28 cellular contexts compared by ENCODE assay signal in genomic region chr16:56865394-56866062, GRCh38. TPM values are rescaled to one million over a fixed set of nuclear protein-coding genes. Genes with fewer than 3 reads are reported as not detected.
"Had no signal": no experiment of that assay in that cellular context is flagged by ENCODE, and none has a peak within 500 bp of the region (broad histone marks: within the 10 kb centered on the region; RNA-seq: fewer than 3 reads in every experiment).

No MANE protein-coding gene starts in this region.

- H3K4me3 ChIP-seq: esophagus muscularis mucosa, heart right ventricle, left ventricle myocardium inferior, lung, mucosa of descending colon, ovary, skin epidermis, tibial nerve had no signal

- H3K9me3 Mint-ChIP-seq: activated naive CD4-positive, alpha-beta T cell treated with anti-CD3 and anti-CD28 coated beads, Interleukin-2, amount 50 U/mL, for 24 hours; activated T-helper 2 cell treated with anti-CD3 and anti-CD28 coated beads, Interferon-gamma antibody, Interleukin-2, Interleukin-4, amounts not matched to agents 10 μg/mL and 5 μg/mL and 100 μg/mL, durations not matched to agents 14 hours and 24 hours and 36 hours; nephron had no signal

- H3K27me3 ChIP-seq: esophagus muscularis mucosa, foreskin keratinocyte, heart right ventricle, ovary, tibial nerve had no signal

- H3K36me3 Mint-ChIP-seq: activated CD8-positive, alpha-beta memory T cell treated with anti-CD3 and anti-CD28 coated beads, Interleukin-2, amount 10 ng/mL, durations not matched to agents 7 days and 5 days; activated naive CD4-positive, alpha-beta T cell treated with anti-CD3 and anti-CD28 coated beads, Interleukin-2, amount 50 U/mL, for 24 hours had no signal

- ATAC-seq: activated CD8-positive, alpha-beta memory T cell treated with anti-CD3 and anti-CD28 coated beads, Interleukin-2, amount 10 ng/mL, durations not matched to agents 7 days and 5 days; activated CD8-positive, alpha-beta T cell treated with anti-CD3 and anti-CD28 coated beads, Interleukin-2, amount 10 ng/mL, durations not matched to agents 7 days and 5 days; foreskin keratinocyte; heart right ventricle; mucosa of descending colon; sciatic nerve had no signal

- H3K4me3 Mint-ChIP-seq: activated CD8-positive, alpha-beta memory T cell treated with anti-CD3 and anti-CD28 coated beads, Interleukin-2, amount 10 ng/mL, durations not matched to agents 7 days and 5 days; activated CD8-positive, alpha-beta T cell treated with anti-CD3 and anti-CD28 coated beads, Interleukin-2, amount 10 ng/mL, durations not matched to agents 7 days and 5 days; activated naive CD4-positive, alpha-beta T cell treated with anti-CD3 and anti-CD28 coated beads, Interleukin-2, amount 50 U/mL, for 24 hours; nephron had no signal

- H3K27ac Mint-ChIP-seq: activated CD8-positive, alpha-beta memory T cell treated with anti-CD3 and anti-CD28 coated beads, Interleukin-2, amount 10 ng/mL, durations not matched to agents 7 days and 5 days; activated CD8-positive, alpha-beta T cell treated with anti-CD3 and anti-CD28 coated beads, Interleukin-2, amount 10 ng/mL, durations not matched to agents 7 days and 5 days; activated naive CD4-positive, alpha-beta T cell treated with anti-CD3 and anti-CD28 coated beads, Interleukin-2, amount 50 U/mL, for 24 hours; activated T-helper 2 cell treated with anti-CD3 and anti-CD28 coated beads, Interferon-gamma antibody, Interleukin-2, Interleukin-4, amounts not matched to agents 10 μg/mL and 5 μg/mL and 100 μg/mL, durations not matched to agents 14 hours and 24 hours and 36 hours had no signal

- H3K36me3 ChIP-seq: esophagus muscularis mucosa, heart right ventricle, left ventricle myocardium inferior, ovary, tibial nerve had no signal

- H3K27me3 Mint-ChIP-seq: activated naive CD4-positive, alpha-beta T cell treated with anti-CD3 and anti-CD28 coated beads, Interleukin-2, amount 50 U/mL, for 24 hours; progenitor cell of endocrine pancreas had no signal

- DNase-seq: activated CD4-positive, alpha-beta T cell treated with anti-CD3 and anti-CD28 coated beads for 1 hour; activated CD8-positive, alpha-beta memory T cell treated with anti-CD3 and anti-CD28 coated beads, Interleukin-2, amount 10 ng/mL, durations not matched to agents 7 days and 5 days; activated CD8-positive, alpha-beta T cell treated with anti-CD3 and anti-CD28 coated beads, Interleukin-2, amount 10 ng/mL, durations not matched to agents 7 days and 5 days; activated T-cell treated with anti-CD3 and anti-CD28 coated beads, Interleukin-2, amount 50 U/mL, for 48 hours; anterior cingulate cortex; dermis blood vessel endothelial cell; effector CD4-positive, alpha-beta T cell; foreskin keratinocyte; heart right ventricle; left ventricle myocardium inferior; mucosa of descending colon; ovary; stimulated activated CD4-positive, alpha-beta T cell treated with anti-CD3 and anti-CD28 coated beads, Interleukin-12 subunit alpha, Interleukin-12 subunit beta, amount 100 ng/mL, for 4 hours; stimulated activated CD4-positive, alpha-beta T cell treated with anti-CD3 and anti-CD28 coated beads, Interleukin-4, amount 100 ng/mL, for 1 hour had no signal

RNA-seq across cellular contexts. Expression of gene SLC12A3, which starts 0.5 kb away (rescaled TPM):
- total RNA-seq: activated CD8-positive, alpha-beta memory T cell treated with anti-CD3 and anti-CD28 coated beads, Interleukin-2, amount 10 ng/mL, durations not matched to agents 7 days and 5 days; activated CD8-positive, alpha-beta T cell treated with anti-CD3 and anti-CD28 coated beads, Interleukin-2, amount 10 ng/mL, durations not matched to agents 7 days and 5 days; activated T-helper 2 cell treated with anti-CD3 and anti-CD28 coated beads, Interferon-gamma antibody, Interleukin-2, Interleukin-4, amounts not matched to agents 10 μg/mL and 5 μg/mL and 100 μg/mL, durations not matched to agents 14 hours and 24 hours and 36 hours; bronchial epithelial cell; dermis blood vessel endothelial cell; esophagus muscularis mucosa; foreskin keratinocyte; glomerular endothelial cell; heart right ventricle; left ventricle myocardium inferior; lung; mesenteric fat pad; mucosa of descending colon; myocyte; progenitor cell of endocrine pancreas; sciatic nerve; temporal lobe; tibial nerve had no signal
